1 cellular context compared by ENCODE assay signal in genomic region chr20:38109025-38109541, GRCh38.
TF ChIP-seq lines count a peak whose summit lies in the region.

No MANE protein-coding gene starts in this region.

TF ChIP-seq in IMR-90, 13 proteins besides CTCF, POLR2A, EP300 and RAD21 (continued from another document):
- TF ChIP-seq FOS (IDR thresholded peaks at IDR 0.05; ENCODE audit: low read depth, low read length) (no peak), CHD1 (IDR thresholded peaks at IDR 0.05; ENCODE audit: low read depth, low read length) (no peak)
TF ChIP-seq in IMR-90: peak in this region for 0.
